In genomic region chr14:66196670-66197069, GRCh38 we compare ENCODE assay signal across 25 cellular contexts.
"Had no signal": no experiment of that assay in that cellular context is flagged by ENCODE, and none has a peak within 500 bp of the region (broad histone marks: within the 10 kb centered on the region; RNA-seq: fewer than 3 reads in every experiment).

No MANE protein-coding gene starts in this region.

- DNase-seq: Karpas-422; KG1; MM.1S; MV-4-11; NCI-H1048; NCI-H1105; NCI-H146; NCI-H1694 treated with DMSO at 0.1 percent for 48 hours; NCI-H1930; NCI-H2081; NCI-H2107; NCI-H2171 treated with DMSO at 0.1 percent for 48 hours; NCI-H345; NCI-H446 treated with DMSO at 0.1 percent for 48 hours; NCI-H510A treated with DMSO at 0.1 percent for 48 hours; NCI-H82; NK-92 treated with Interleukin-12 subunit alpha and Interleukin-12 subunit beta, amount 100 ng/mL, for 24 hours; PC-3; SHP77; SK-N-SH; SW 1271; T-cell had no signal

- H3K27ac ChIP-seq: HL-60, RWPE1 had no signal

- H3K36me3 Mint-ChIP-seq: T-cell had no signal

- H3K4me3 Mint-ChIP-seq: T-cell had no signal

- H3K4me1 Mint-ChIP-seq: T-cell had no signal

- H3K9me2 ChIP-seq: SK-N-SH had no signal

- H3K9me3 ChIP-seq: SK-N-SH had no signal

- H3K4me2 ChIP-seq: SK-N-SH had no signal

- H3K27ac Mint-ChIP-seq: T-cell had no signal

- ATAC-seq: Panc1, PC-3, T-cell had no signal
